1 cellular context compared by ENCODE assay signal in genomic region chr3:167735233-167736107, GRCh38.
TF ChIP-seq lines count a peak whose summit lies in the region.

A gene with protein sequence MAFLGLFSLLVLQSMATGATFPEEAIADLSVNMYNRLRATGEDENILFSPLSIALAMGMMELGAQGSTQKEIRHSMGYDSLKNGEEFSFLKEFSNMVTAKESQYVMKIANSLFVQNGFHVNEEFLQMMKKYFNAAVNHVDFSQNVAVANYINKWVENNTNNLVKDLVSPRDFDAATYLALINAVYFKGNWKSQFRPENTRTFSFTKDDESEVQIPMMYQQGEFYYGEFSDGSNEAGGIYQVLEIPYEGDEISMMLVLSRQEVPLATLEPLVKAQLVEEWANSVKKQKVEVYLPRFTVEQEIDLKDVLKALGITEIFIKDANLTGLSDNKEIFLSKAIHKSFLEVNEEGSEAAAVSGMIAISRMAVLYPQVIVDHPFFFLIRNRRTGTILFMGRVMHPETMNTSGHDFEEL (plus strand): TSS chr3:167735721. CDS start chr3:167789129, 53,408 bp downstream.

TF ChIP-seq in HepG2, 621 proteins besides CTCF, POLR2A, EP300 and RAD21 (continued from another document and continues in another):
- TF ChIP-seq, protein P1, sequence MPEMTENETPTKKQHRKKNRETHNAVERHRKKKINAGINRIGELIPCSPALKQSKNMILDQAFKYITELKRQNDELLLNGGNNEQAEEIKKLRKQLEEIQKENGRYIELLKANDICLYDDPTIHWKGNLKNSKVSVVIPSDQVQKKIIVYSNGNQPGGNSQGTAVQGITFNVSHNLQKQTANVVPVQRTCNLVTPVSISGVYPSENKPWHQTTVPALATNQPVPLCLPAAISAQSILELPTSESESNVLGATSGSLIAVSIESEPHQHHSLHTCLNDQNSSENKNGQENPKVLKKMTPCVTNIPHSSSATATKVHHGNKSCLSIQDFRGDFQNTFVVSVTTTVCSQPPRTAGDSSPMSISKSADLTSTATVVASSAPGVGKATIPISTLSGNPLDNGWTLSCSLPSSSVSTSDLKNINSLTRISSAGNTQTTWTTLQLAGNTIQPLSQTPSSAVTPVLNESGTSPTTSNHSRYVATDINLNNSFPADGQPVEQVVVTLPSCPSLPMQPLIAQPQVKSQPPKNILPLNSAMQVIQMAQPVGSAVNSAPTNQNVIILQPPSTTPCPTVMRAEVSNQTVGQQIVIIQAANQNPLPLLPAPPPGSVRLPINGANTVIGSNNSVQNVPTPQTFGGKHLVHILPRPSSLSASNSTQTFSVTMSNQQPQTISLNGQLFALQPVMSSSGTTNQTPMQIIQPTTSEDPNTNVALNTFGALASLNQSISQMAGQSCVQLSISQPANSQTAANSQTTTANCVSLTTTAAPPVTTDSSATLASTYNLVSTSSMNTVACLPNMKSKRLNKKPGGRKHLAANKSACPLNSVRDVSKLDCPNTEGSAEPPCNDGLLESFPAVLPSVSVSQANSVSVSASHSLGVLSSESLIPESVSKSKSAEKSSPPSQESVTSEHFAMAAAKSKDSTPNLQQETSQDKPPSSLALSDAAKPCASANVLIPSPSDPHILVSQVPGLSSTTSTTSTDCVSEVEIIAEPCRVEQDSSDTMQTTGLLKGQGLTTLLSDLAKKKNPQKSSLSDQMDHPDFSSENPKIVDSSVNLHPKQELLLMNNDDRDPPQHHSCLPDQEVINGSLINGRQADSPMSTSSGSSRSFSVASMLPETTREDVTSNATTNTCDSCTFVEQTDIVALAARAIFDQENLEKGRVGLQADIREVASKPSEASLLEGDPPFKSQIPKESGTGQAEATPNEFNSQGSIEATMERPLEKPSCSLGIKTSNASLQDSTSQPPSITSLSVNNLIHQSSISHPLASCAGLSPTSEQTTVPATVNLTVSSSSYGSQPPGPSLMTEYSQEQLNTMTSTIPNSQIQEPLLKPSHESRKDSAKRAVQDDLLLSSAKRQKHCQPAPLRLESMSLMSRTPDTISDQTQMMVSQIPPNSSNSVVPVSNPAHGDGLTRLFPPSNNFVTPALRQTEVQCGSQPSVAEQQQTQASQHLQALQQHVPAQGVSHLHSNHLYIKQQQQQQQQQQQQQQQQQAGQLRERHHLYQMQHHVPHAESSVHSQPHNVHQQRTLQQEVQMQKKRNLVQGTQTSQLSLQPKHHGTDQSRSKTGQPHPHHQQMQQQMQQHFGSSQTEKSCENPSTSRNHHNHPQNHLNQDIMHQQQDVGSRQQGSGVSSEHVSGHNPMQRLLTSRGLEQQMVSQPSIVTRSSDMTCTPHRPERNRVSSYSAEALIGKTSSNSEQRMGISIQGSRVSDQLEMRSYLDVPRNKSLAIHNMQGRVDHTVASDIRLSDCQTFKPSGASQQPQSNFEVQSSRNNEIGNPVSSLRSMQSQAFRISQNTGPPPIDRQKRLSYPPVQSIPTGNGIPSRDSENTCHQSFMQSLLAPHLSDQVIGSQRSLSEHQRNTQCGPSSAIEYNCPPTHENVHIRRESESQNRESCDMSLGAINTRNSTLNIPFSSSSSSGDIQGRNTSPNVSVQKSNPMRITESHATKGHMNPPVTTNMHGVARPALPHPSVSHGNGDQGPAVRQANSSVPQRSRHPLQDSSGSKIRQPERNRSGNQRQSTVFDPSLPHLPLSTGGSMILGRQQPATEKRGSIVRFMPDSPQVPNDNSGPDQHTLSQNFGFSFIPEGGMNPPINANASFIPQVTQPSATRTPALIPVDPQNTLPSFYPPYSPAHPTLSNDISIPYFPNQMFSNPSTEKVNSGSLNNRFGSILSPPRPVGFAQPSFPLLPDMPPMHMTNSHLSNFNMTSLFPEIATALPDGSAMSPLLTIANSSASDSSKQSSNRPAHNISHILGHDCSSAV (CRISPR knock-in tag; IDR thresholded peaks at IDR 0.05; ENCODE audit: borderline replicate concordance): no peak
- TF ChIP-seq GTF3A (CRISPR knock-in tag; conservative IDR thresholded peaks at IDR 0.05) (no peak), PPARG (CRISPR knock-in tag; conservative IDR thresholded peaks at IDR 0.05) (no peak), ZNF335 (CRISPR knock-in tag; IDR thresholded peaks at IDR 0.05) (no peak), ZFX (CRISPR knock-in tag; IDR thresholded peaks at IDR 0.05; ENCODE audit: low read depth) (no peak; the same call in 1 of the 2 replicates), MBNL3 (CRISPR knock-in tag; conservative IDR thresholded peaks at IDR 0.05) (no peak), BRCA1 (CRISPR knock-in tag; IDR thresholded peaks at IDR 0.05) (no peak), MEIS2 (CRISPR knock-in tag; IDR thresholded peaks at IDR 0.05) (peak; percentile 32; the same call in 1 of the 2 replicates), ZNF136 (CRISPR knock-in tag; IDR thresholded peaks at IDR 0.05; ENCODE audit: low read depth) (peak; percentile 83; the same call in 1 of the 2 replicates), ZBTB1 (CRISPR knock-in tag; IDR thresholded peaks at IDR 0.05; ENCODE audit: borderline replicate concordance) (no peak), ZNF644 (CRISPR knock-in tag; IDR thresholded peaks at IDR 0.05; ENCODE audit: low read depth) (no peak), BRD4 (CRISPR knock-in tag; IDR thresholded peaks at IDR 0.05) (0 out of 2 replicates have a peak, but pooled peaks have one; percentile 61), RAD51 (IDR thresholded peaks at IDR 0.05; ENCODE audit: borderline replicate concordance) (no peak), ZSCAN30 (CRISPR knock-in tag; IDR thresholded peaks at IDR 0.05) (no peak), ZNF253 (CRISPR knock-in tag; IDR thresholded peaks at IDR 0.05; ENCODE audit: borderline replicate concordance) (no peak; the same call in 1 of the 2 replicates), HES4 (CRISPR knock-in tag; IDR thresholded peaks at IDR 0.05; ENCODE audit: borderline replicate concordance) (peak; percentile 50; the same call in 1 of the 2 replicates), TAF15 (IDR thresholded peaks at IDR 0.05; ENCODE audit: low read depth, low read length, poor library complexity, severe bottlenecking) (no peak), ZNF230 (CRISPR knock-in tag; IDR thresholded peaks at IDR 0.05) (peak; percentile 47; the same call in 1 of the 2 replicates), ZNF20 (CRISPR knock-in tag; IDR thresholded peaks at IDR 0.05) (no peak), ZSCAN21 (CRISPR knock-in tag; IDR thresholded peaks at IDR 0.05; ENCODE audit: borderline replicate concordance) (peak; percentile 73; the same call in 1 of the 2 replicates), ZNF552 (CRISPR knock-in tag; IDR thresholded peaks at IDR 0.05; ENCODE audit: borderline replicate concordance) (0 out of 2 replicates have a peak, but pooled peaks have one; percentile 55), ATRX (CRISPR knock-in tag; IDR thresholded peaks at IDR 0.05; ENCODE audit: borderline replicate concordance) (no peak), CCDC6 (CRISPR knock-in tag; IDR thresholded peaks at IDR 0.05) (peak; percentile 87), ZNF34 (CRISPR knock-in tag; IDR thresholded peaks at IDR 0.05; ENCODE audit: borderline replicate concordance) (no peak), KAT8 (CRISPR knock-in tag; IDR thresholded peaks at IDR 0.05) (peak; percentile 36; the same call in 1 of the 2 replicates), KAT2B (IDR thresholded peaks at IDR 0.05; ENCODE audit: borderline replicate concordance, low read depth, low read length) (no peak), ZIK1 (CRISPR knock-in tag; IDR thresholded peaks at IDR 0.05; ENCODE audit: borderline replicate concordance, low read depth) (no peak), ZNF317 (CRISPR knock-in tag; IDR thresholded peaks at IDR 0.05) (peak; percentile 37; the same call in 1 of the 2 replicates), ZNF580 (CRISPR knock-in tag; IDR thresholded peaks at IDR 0.05; ENCODE audit: borderline replicate concordance, low read depth) (0 out of 2 replicates have a peak, but pooled peaks have one; percentile 19), CREM (IDR thresholded peaks at IDR 0.05) (no peak), CREM (CRISPR knock-in tag; IDR thresholded peaks at IDR 0.05) (no peak), ZNF775 (CRISPR knock-in tag; IDR thresholded peaks at IDR 0.05; ENCODE audit: borderline replicate concordance) (no peak), MTERF4 (CRISPR knock-in tag; IDR thresholded peaks at IDR 0.05) (peak; percentile 62; the same call in 1 of the 2 replicates), ZNF235 (CRISPR knock-in tag; IDR thresholded peaks at IDR 0.05; ENCODE audit: borderline replicate concordance) (no peak), ZNF598 (CRISPR knock-in tag; IDR thresholded peaks at IDR 0.05; ENCODE audit: borderline replicate concordance) (0 out of 2 replicates have a peak, but pooled peaks have one; percentile 16), ZNF747 (CRISPR knock-in tag; IDR thresholded peaks at IDR 0.05; ENCODE audit: borderline replicate concordance) (no peak), ZNF180 (CRISPR knock-in tag; IDR thresholded peaks at IDR 0.05; ENCODE audit: borderline replicate concordance, low read depth) (no peak), SIX1 (CRISPR knock-in tag; IDR thresholded peaks at IDR 0.05; ENCODE audit: borderline replicate concordance) (no peak), ZBTB7B (CRISPR knock-in tag; IDR thresholded peaks at IDR 0.05) (no peak), GABPA (IDR thresholded peaks at IDR 0.05; ENCODE audit: low read depth, low read length) (no peak), GABPA (CRISPR knock-in tag; IDR thresholded peaks at IDR 0.05; ENCODE audit: low read depth) (no peak; the same call in 1 of the 2 replicates), PBX3 (CRISPR knock-in tag; IDR thresholded peaks at IDR 0.05; ENCODE audit: borderline replicate concordance) (no peak), ZNF24 (IDR thresholded peaks at IDR 0.05) (no peak), ZNF333 (CRISPR knock-in tag; IDR thresholded peaks at IDR 0.05; ENCODE audit: borderline replicate concordance) (peak; percentile 53; the same call in 1 of the 2 replicates), ZFP1 (CRISPR knock-in tag; IDR thresholded peaks at IDR 0.05) (peak; percentile 45; the same call in 1 of the 2 replicates)
- TF ChIP-seq, protein P2, sequence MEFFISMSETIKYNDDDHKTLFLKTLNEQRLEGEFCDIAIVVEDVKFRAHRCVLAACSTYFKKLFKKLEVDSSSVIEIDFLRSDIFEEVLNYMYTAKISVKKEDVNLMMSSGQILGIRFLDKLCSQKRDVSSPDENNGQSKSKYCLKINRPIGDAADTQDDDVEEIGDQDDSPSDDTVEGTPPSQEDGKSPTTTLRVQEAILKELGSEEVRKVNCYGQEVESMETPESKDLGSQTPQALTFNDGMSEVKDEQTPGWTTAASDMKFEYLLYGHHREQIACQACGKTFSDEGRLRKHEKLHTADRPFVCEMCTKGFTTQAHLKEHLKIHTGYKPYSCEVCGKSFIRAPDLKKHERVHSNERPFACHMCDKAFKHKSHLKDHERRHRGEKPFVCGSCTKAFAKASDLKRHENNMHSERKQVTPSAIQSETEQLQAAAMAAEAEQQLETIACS (CRISPR knock-in tag; IDR thresholded peaks at IDR 0.05): no peak
- TF ChIP-seq, protein P3, sequence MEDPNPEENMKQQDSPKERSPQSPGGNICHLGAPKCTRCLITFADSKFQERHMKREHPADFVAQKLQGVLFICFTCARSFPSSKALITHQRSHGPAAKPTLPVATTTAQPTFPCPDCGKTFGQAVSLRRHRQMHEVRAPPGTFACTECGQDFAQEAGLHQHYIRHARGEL (CRISPR knock-in tag; IDR thresholded peaks at IDR 0.05): no peak
- TF ChIP-seq, protein P4, sequence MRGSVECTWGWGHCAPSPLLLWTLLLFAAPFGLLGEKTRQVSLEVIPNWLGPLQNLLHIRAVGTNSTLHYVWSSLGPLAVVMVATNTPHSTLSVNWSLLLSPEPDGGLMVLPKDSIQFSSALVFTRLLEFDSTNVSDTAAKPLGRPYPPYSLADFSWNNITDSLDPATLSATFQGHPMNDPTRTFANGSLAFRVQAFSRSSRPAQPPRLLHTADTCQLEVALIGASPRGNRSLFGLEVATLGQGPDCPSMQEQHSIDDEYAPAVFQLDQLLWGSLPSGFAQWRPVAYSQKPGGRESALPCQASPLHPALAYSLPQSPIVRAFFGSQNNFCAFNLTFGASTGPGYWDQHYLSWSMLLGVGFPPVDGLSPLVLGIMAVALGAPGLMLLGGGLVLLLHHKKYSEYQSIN (CRISPR knock-in tag; IDR thresholded peaks at IDR 0.05; ENCODE audit: borderline replicate concordance): no peak
- TF ChIP-seq, protein P5, sequence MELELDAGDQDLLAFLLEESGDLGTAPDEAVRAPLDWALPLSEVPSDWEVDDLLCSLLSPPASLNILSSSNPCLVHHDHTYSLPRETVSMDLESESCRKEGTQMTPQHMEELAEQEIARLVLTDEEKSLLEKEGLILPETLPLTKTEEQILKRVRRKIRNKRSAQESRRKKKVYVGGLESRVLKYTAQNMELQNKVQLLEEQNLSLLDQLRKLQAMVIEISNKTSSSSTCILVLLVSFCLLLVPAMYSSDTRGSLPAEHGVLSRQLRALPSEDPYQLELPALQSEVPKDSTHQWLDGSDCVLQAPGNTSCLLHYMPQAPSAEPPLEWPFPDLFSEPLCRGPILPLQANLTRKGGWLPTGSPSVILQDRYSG (CRISPR knock-in tag; IDR thresholded peaks at IDR 0.05): no peak
- TF ChIP-seq, protein P6, sequence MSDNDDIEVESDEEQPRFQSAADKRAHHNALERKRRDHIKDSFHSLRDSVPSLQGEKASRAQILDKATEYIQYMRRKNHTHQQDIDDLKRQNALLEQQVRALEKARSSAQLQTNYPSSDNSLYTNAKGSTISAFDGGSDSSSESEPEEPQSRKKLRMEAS (IDR thresholded peaks at IDR 0.05): peak; percentile 16; the same call in 1 of the 2 replicates
- TF ChIP-seq, protein P7, sequence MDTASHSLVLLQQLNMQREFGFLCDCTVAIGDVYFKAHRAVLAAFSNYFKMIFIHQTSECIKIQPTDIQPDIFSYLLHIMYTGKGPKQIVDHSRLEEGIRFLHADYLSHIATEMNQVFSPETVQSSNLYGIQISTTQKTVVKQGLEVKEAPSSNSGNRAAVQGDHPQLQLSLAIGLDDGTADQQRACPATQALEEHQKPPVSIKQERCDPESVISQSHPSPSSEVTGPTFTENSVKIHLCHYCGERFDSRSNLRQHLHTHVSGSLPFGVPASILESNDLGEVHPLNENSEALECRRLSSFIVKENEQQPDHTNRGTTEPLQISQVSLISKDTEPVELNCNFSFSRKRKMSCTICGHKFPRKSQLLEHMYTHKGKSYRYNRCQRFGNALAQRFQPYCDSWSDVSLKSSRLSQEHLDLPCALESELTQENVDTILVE (CRISPR knock-in tag; IDR thresholded peaks at IDR 0.05): peak; percentile 36
